14 cellular contexts compared by ENCODE assay signal in genomic region chr3:157347577-157348303, GRCh38.
A peak's percentile ranks its signal among the peaks of the same experiment; 100 is the strongest.
DNase-seq lines count a peak whose midpoint lies in the region; ATAC-seq and TF ChIP-seq lines count a peak whose summit lies in the region.
"Had no signal": no experiment of that assay in that cellular context is flagged by ENCODE, and none has a peak within 500 bp of the region (broad histone marks: within the 10 kb centered on the region; RNA-seq: fewer than 3 reads in every experiment).

No MANE protein-coding gene starts in this region.

- 0 out of 4 replicates have a peak, but pooled peaks cover 0 to 4% of the 10 kb centered on the region in 2 experiments for H3K79me1 ChIP-seq in IMR-90 (ENCODE audit: low read depth in 1 of 2, low read length in 2 of 2)

- 0 out of 2 replicates have a peak overlapping the region, but pooled peaks have one; percentile 19 for H2BK120ac ChIP-seq in IMR-90 (ENCODE audit: low read depth, low read length)

- H3K27ac ChIP-seq in IMR-90 (ENCODE audit: insufficient read depth, low read length) (no peak overlapping the region), spleen (no peak overlapping the region)
- H3K27ac ChIP-seq: pancreas had no signal

- POLR2A ChIA-PET in IMR-90 (lab: Charles Lee; ENCODE audit: unreplicated experiment), result no interaction called here

- H3K4me3 ChIP-seq in AG10803 (ENCODE audit: low read length) (no peak overlapping the region), IMR-90 (ENCODE audit: insufficient read depth, low read depth, low read length) (no peak overlapping the region), astrocyte of the spinal cord (ENCODE audit: low read depth, low read length) (no peak overlapping the region), spleen (no peak overlapping the region)
- H3K4me3 ChIP-seq: pancreas had no signal

- no peak overlapping the region for H3K4me2 ChIP-seq in IMR-90 (ENCODE audit: low read depth, low read length)

- H2AK5ac ChIP-seq in IMR-90 (ENCODE audit: low read depth, low read length), result peak overlapping the region; percentile 82

- H4K20me1 ChIP-seq in IMR-90 (ENCODE audit: insufficient read depth, low read length), result no peaks in the 10 kb centered on the region

- H3K14ac ChIP-seq in IMR-90 (replicated peaks; ENCODE audit: low read depth, low read length), result no peak overlapping the region; the same call in 1 of the 2 replicates

- H3K23ac ChIP-seq in IMR-90 (ENCODE audit: low read depth, low read length), result no peak overlapping the region

- in situ Hi-C loops in IMR-90 (cut with MboI; ENCODE audit: low sequenced_read_pairs) (no loop called here), astrocyte of the spinal cord (cut with HindIII; ENCODE audit: low sequenced_read_pairs) (no loop called here)

- CTCF ChIA-PET in IMR-90 (lab: Yijun Ruan, JAX), result interaction anchor here (0.6 kb wide), 1 partner anchor 81 kb away, joined by 3 read pairs; no protein-coding TSS in a partner anchor

- no peak overlapping the region for H4K91ac ChIP-seq in IMR-90 (ENCODE audit: insufficient read depth, low read depth, low read length)

- no peaks in the 10 kb centered on the region for H3K27me3 Mint-ChIP-seq in activated T-cell treated with anti-CD3 and anti-CD28 coated beads, Interleukin-2, amount 50 U/mL, for 24 hours

- H3K36me3 ChIP-seq in IMR-90 (ENCODE audit: control insufficient read depth, insufficient read depth, low read length) (no peaks in the 10 kb centered on the region), spleen (no peaks in the 10 kb centered on the region)
- H3K36me3 ChIP-seq: pancreas had no signal

- no peak overlapping the region for H3K56ac ChIP-seq in IMR-90 (ENCODE audit: extremely low read depth, insufficient read depth, low read length)

- H2AFZ ChIP-seq in IMR-90 (replicated peaks; ENCODE audit: low read length, poor library complexity), result peak overlapping the region; percentile 41

- no peak overlapping the region for H2BK15ac ChIP-seq in IMR-90 (ENCODE audit: low read depth, low read length)

- dilution Hi-C loops in IMR-90 (cut with HindIII; ENCODE audit: low sequenced_read_pairs, unreplicated experiment), result no loop called here

- no peak overlapping the region for H2BK5ac ChIP-seq in IMR-90 (ENCODE audit: low read depth, low read length, poor library complexity, severe bottlenecking)

- no peak for TF ChIP-seq POLR2A in IMR-90 (IDR thresholded peaks at IDR 0.05; ENCODE audit: low read depth, low read length)
- no peak for TF ChIP-seq POLR2A in spleen (IDR thresholded peaks at IDR 0.05)

- TF ChIP-seq CTCF in AG10803 (conservative IDR thresholded peaks at IDR 0.05; ENCODE audit: low read length) (peak; percentile 25), IMR-90 (conservative IDR thresholded peaks at IDR 0.05; ENCODE audit: low read depth, low read length) (no peak), astrocyte of the spinal cord (IDR thresholded peaks at IDR 0.05; ENCODE audit: low read depth, low read length) (peak; percentile 33), spleen (IDR thresholded peaks at IDR 0.05 in 8 of 11, conservative IDR thresholded peaks at IDR 0.05 in 3 of 11) (no peak)

- no peak overlapping the region for H4K8ac ChIP-seq in IMR-90 (ENCODE audit: low read depth in 2 of 2, low read length in 2 of 2)

- H3K4me3 Mint-ChIP-seq in activated T-cell treated with anti-CD3 and anti-CD28 coated beads, Interleukin-2, amount 50 U/mL, for 24 hours, result no peak overlapping the region

- H3K27ac Mint-ChIP-seq in activated T-cell treated with anti-CD3 and anti-CD28 coated beads, Interleukin-2, amount 50 U/mL, for 24 hours, result no peak overlapping the region

- peaks cover 6% of the 10 kb centered on the region; the same call in 1 of the 2 replicates for H3K9me1 ChIP-seq in IMR-90 (ENCODE audit: insufficient read depth, low read length)

- DNase-seq in AG10803 (ENCODE audit: low read depth) (no peak), IMR-90 (no peak), astrocyte of the spinal cord (ENCODE audit: low read depth, low spot score) (no peak), iPS-NIHi7 (ENCODE audit: extremely low spot score) (peak; percentile 76), spleen (no peak), LoVo (ENCODE audit: low spot score) (no peak), 8988T (no peak)
- DNase-seq in activated T-cell treated with anti-CD3 and anti-CD28 coated beads, Interleukin-2, amount 50 U/mL, for 24 hours, result no peak
- DNase-seq: NCI-H146; OCI-M1; pancreas; stimulated activated CD4-positive, alpha-beta T cell treated with anti-CD3 and anti-CD28 coated beads, Interleukin-4, amount 100 ng/mL, for 4 hours; T-helper 2 cell had no signal

- H3K4ac ChIP-seq in IMR-90 (ENCODE audit: low read depth, low read length), result no peak overlapping the region; the same call in 1 of the 2 replicates

- ATAC-seq in IMR-90 (ENCODE audit: low read depth), result no peak
- ATAC-seq: left lobe of liver, pancreas had no signal

- peaks cover 2% of the 10 kb centered on the region; the same call in 1 of the 2 replicates for H3K4me1 ChIP-seq in IMR-90 (ENCODE audit: control insufficient read depth, insufficient read depth, low read length)
- H3K4me1 ChIP-seq in spleen, result no peaks in the 10 kb centered on the region
- H3K4me1 ChIP-seq: pancreas had no signal

- no peak overlapping the region for H2AK9ac ChIP-seq in IMR-90 (replicated peaks; ENCODE audit: low read depth, low read length, poor library complexity)

- TF ChIP-seq RAD21 in IMR-90 (IDR thresholded peaks at IDR 0.05; ENCODE audit: low read length), result no peak

- H2BK20ac ChIP-seq in IMR-90 (ENCODE audit: low read depth, low read length), result no peak overlapping the region

- no peak overlapping the region for H4K5ac ChIP-seq in IMR-90 (ENCODE audit: low read depth, low read length)

- H3K9me3 Mint-ChIP-seq in activated T-cell treated with anti-CD3 and anti-CD28 coated beads, Interleukin-2, amount 50 U/mL, for 24 hours, result peaks cover 24% of the 10 kb centered on the region

- no peaks in the 10 kb centered on the region; the same call in 1 of the 2 replicates for H3K9me3 ChIP-seq in IMR-90 (ENCODE audit: control insufficient read depth, insufficient read depth, low read length)
- peaks cover 0 to 16% (median 3%) of the 10 kb centered on the region in 8 donors for H3K9me3 ChIP-seq in spleen
- H3K9me3 ChIP-seq: pancreas had no signal

- no CpG with 5 or more reads among the region's 12 CpGs for WGBS in IMR-90 (ENCODE audit: extremely low coverage in 2 of 2, insufficient read length in 1 of 2), 2 experiments
- 87 to 92% (median 89%) methylated on average over 12 of the region's 12 CpGs for WGBS in spleen, 5 donors

- H3K4me1 Mint-ChIP-seq in activated T-cell treated with anti-CD3 and anti-CD28 coated beads, Interleukin-2, amount 50 U/mL, for 24 hours (ENCODE audit: low read depth), result no peaks in the 10 kb centered on the region

- intact Hi-C loops in IMR-90 (cut with micrococcal nuclease) (no loop called here), spleen (cut with DNase I; ENCODE audit: low total_unique reads) (no loop called here)

- no TSS peak for BruUV-seq in IMR-90 (replicated peaks; lab: Mats Ljungman, UMichigan)

- H3K36me3 Mint-ChIP-seq in activated T-cell treated with anti-CD3 and anti-CD28 coated beads, Interleukin-2, amount 50 U/mL, for 24 hours (ENCODE audit: low read depth), result no peaks in the 10 kb centered on the region

- H3K27me3 ChIP-seq in IMR-90 (ENCODE audit: control insufficient read depth, insufficient read depth, low read length) (no peaks in the 10 kb centered on the region), spleen (replicated peaks in 1 of 7) (no peaks in the 10 kb centered on the region)
- H3K27me3 ChIP-seq: pancreas had no signal

- no peak overlapping the region for H3K9ac ChIP-seq in IMR-90 (ENCODE audit: low read depth, low read length)

- H3K18ac ChIP-seq in IMR-90 (ENCODE audit: low read depth, low read length), result no peak overlapping the region

TF ChIP-seq in IMR-90, 13 proteins besides CTCF, POLR2A, EP300 and RAD21:
- no peak for TF ChIP-seq CEBPB (IDR thresholded peaks at IDR 0.05; ENCODE audit: low read depth, low read length)
- TF ChIP-seq USF2 (IDR thresholded peaks at IDR 0.05; ENCODE audit: low read depth, low read length), result no peak
- no peak for TF ChIP-seq MXI1 (IDR thresholded peaks at IDR 0.05; ENCODE audit: borderline replicate concordance, low read depth, low read length)
- TF ChIP-seq MAFK (IDR thresholded peaks at IDR 0.05; ENCODE audit: low read depth, low read length), result no peak
- no peak for TF ChIP-seq CHD1 (IDR thresholded peaks at IDR 0.05; ENCODE audit: low read depth, low read length)
- no peak for TF ChIP-seq NFE2L2 (IDR thresholded peaks at IDR 0.05; ENCODE audit: low read depth, low read length)
- no peak for TF ChIP-seq BHLHE40 (IDR thresholded peaks at IDR 0.05; ENCODE audit: low read depth, low read length)
- no peak for TF ChIP-seq RCOR1 (IDR thresholded peaks at IDR 0.05; ENCODE audit: insufficient replicate concordance, low read length)
- no peak for TF ChIP-seq ELK1 (IDR thresholded peaks at IDR 0.05; ENCODE audit: borderline replicate concordance, low read depth, low read length)
- no peak for TF ChIP-seq MAZ (IDR thresholded peaks at IDR 0.05; ENCODE audit: borderline replicate concordance, low read depth, low read length)
- TF ChIP-seq SMC3 (IDR thresholded peaks at IDR 0.05; ENCODE audit: low read depth, low read length), result no peak
- no peak for TF ChIP-seq FOS (IDR thresholded peaks at IDR 0.05; ENCODE audit: low read depth, low read length)
- no peak for TF ChIP-seq RFX5 (IDR thresholded peaks at IDR 0.05; ENCODE audit: low read depth, low read length)
TF ChIP-seq in IMR-90: peak in this region for 0.

Comparison
In these comparisons a context has a peak if more than half of its experiments do, and no peak if none do; other contexts are left out.
1. CTCF ChIP-seq: peak in AG10803 (single experiment) and astrocyte of the spinal cord (single experiment); none in IMR-90 (single experiment) and spleen (0 of 11).